Comparison of ENCODE assay signal across 9 cellular contexts in genomic region chr1:234533975-234534876, GRCh38. TPM values are rescaled to one million over a fixed set of nuclear protein-coding genes. Genes with fewer than 3 reads are reported as not detected.
DNase-seq lines count a peak whose midpoint lies in the region; ATAC-seq, FAIRE-seq and TF ChIP-seq lines count a peak whose summit lies in the region.
"Had no signal": no experiment of that assay in that cellular context is flagged by ENCODE, and none has a peak within 500 bp of the region (broad histone marks: within the 10 kb centered on the region; RNA-seq: fewer than 3 reads in every experiment).

No MANE protein-coding gene starts in this region.

- H3K4me1 ChIP-seq in right lobe of liver (peaks cover 4 to 74% (median 47%) of the 10 kb centered on the region in 4 donors), thoracic aorta (ENCODE audit: control insufficient read depth in 1 of 2, low read depth in 2 of 2) (peaks cover 68 to 100% of the 10 kb centered on the region in 2 donors)

- ATAC-seq in right lobe of liver (peak; percentile 12 to 49 (median 19)), thoracic aorta (ENCODE audit: insufficient number of reproducible peaks, low FRiP score, low read depth) (peak; percentile 14), GM18907 (IDR thresholded peaks at IDR 0.05; ENCODE audit: unreplicated experiment) (no peak), GM21360 (IDR thresholded peaks at IDR 0.05; ENCODE audit: unreplicated experiment) (no peak)

- H3K27me3 ChIP-seq in bronchial epithelial cell (ENCODE audit: control insufficient read depth, insufficient read depth, low read length) (no peaks in the 10 kb centered on the region), right lobe of liver (no peaks in the 10 kb centered on the region), thoracic aorta (replicated peaks; ENCODE audit: insufficient read depth) (no peaks in the 10 kb centered on the region)

- peak; percentile 44 for DNase-seq in NCI-H146 (lab: John Stamatoyannopoulos, UW)
- peak; percentile 75 for DNase-seq in bronchial epithelial cell (ENCODE audit: low read depth)
- peak; percentile 92 to 99 (median 95) for DNase-seq in right lobe of liver
- peak; percentile 87 for DNase-seq in thoracic aorta (ENCODE audit: low spot score)
- no peak for DNase-seq in 8988T
- DNase-seq in NCI-H2029 (lab: John Stamatoyannopoulos, UW) = no peak
- DNase-seq: activated naive CD8-positive, alpha-beta T cell treated with anti-CD3 and anti-CD28 coated beads for 36 hours had no signal

- intact Hi-C loops in right lobe of liver (cut with DNase I) = loop anchor here in 1 of 2 donors (10.0 kb wide), 1 partner anchor 441 kb away; no protein-coding TSS in a partner anchor

- TF ChIP-seq POLR2A in right lobe of liver (IDR thresholded peaks at IDR 0.05) = peak; percentile 19

- FAIRE-seq in bronchial epithelial cell (lab: Jason Lieb, UNC) = no peak

- H3K27ac ChIP-seq in right lobe of liver (peak overlapping the region; percentile 90 to 99 (median 98)), thoracic aorta (peak overlapping the region; percentile 98 to 99)

- TF ChIP-seq CTCF in bronchial epithelial cell (IDR thresholded peaks at IDR 0.05; ENCODE audit: insufficient read depth, low read length, severe bottlenecking) (no peak), right lobe of liver (IDR thresholded peaks at IDR 0.05) (no peak), thoracic aorta (IDR thresholded peaks at IDR 0.05) (no peak)

- H3K9me3 ChIP-seq in right lobe of liver = no peaks in the 10 kb centered on the region
- no peaks in the 10 kb centered on the region for H3K9me3 ChIP-seq in thoracic aorta

- no peak overlapping the region for H3K4me3 ChIP-seq in bronchial epithelial cell (ENCODE audit: low read depth, low read length)
- H3K4me3 ChIP-seq in right lobe of liver = no peak overlapping the region
- peak overlapping the region; percentile 17 for H3K4me3 ChIP-seq in thoracic aorta

- WGBS in right lobe of liver (ENCODE audit: insufficient coverage, low coverage, low lambda C conversion rate, missing lambda C conversion rate) = 22% methylated on average over 14 of the region's 14 CpGs

- H3K36me3 ChIP-seq in bronchial epithelial cell (ENCODE audit: control insufficient read depth, insufficient read depth, low read length) (no peaks in the 10 kb centered on the region), right lobe of liver (no peaks in the 10 kb centered on the region), thoracic aorta (no peaks in the 10 kb centered on the region)

RNA-seq across cellular contexts. Expression of gene TARBP1, which starts 55.2 kb away (rescaled TPM):
- 9.1 and 15.0 TPM in 2 replicates for total RNA-seq in bronchial epithelial cell
- 10 to 100 TPM in 2 of 6 experiments, 1 to 10 TPM in 4; 7.2 to 16.7 (median 8.0) TPM for total RNA-seq in right lobe of liver
- 10 to 100 TPM; 11.5 to 13.5 TPM for total RNA-seq in thoracic aorta

Comparison
In these comparisons a context has a peak if more than half of its experiments do, and no peak if none do; other contexts are left out.
1. DNase-seq: peak in NCI-H146 (single experiment), bronchial epithelial cell (single experiment), right lobe of liver (3 of 3) and thoracic aorta (single experiment); none in 8988T (single experiment) and NCI-H2029 (single experiment).
2. ATAC-seq: peak in right lobe of liver (4 of 4) and thoracic aorta (single experiment); none in GM18907 (single experiment) and GM21360 (single experiment).